ENCODE assay signal across 10 cellular contexts in the genomic region with DNA sequence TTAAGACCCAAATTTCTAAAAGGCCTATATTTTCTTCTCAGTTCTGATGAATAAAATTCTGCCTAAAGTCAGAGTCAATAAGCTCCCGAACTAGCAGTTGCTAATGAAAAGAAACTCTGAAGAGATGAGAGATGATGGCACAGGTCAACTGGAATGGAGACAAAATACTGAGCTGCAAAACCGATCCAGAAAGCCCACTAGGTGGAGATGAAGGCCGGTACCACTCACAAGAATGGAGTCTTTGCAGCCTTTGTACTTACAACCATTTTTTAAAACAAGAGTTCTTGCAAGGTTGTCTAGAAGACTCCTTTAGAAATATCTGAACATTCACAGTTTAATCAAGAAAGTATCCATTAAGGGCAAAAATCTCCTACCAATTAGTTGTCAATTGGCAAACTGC.
A peak's percentile ranks its signal among the peaks of the same experiment; 100 is the strongest.
DNase-seq lines count a peak whose midpoint lies in the region; ATAC-seq and TF ChIP-seq lines count a peak whose summit lies in the region.
"Had no signal": no experiment of that assay in that cellular context is flagged by ENCODE, and none has a peak within 500 bp of the region (broad histone marks: within the 10 kb centered on the region; RNA-seq: fewer than 3 reads in every experiment).

No MANE protein-coding gene starts in this region.

- H3K4me2 ChIP-seq in H9 (ENCODE audit: insufficient read depth, insufficient read length, low read length) (no peak overlapping the region), smooth muscle cell (no peak overlapping the region)

- H3K27me3 ChIP-seq in H9 (ENCODE audit: insufficient read depth, low read length) = no peaks in the 10 kb centered on the region
- no peaks in the 10 kb centered on the region for H3K27me3 ChIP-seq in smooth muscle cell (ENCODE audit: low read depth)

- no peak overlapping the region for H2BK120ac ChIP-seq in H9 (ENCODE audit: low read depth, low read length, poor library complexity, severe bottlenecking)

- no peak overlapping the region for H2BK12ac ChIP-seq in H9 (ENCODE audit: insufficient read length, low read depth, low read length)

- no peak overlapping the region for H4K91ac ChIP-seq in H9 (ENCODE audit: insufficient read length, low read depth, low read length)

- H3K36me3 ChIP-seq in smooth muscle cell (ENCODE audit: low read depth) = no peaks in the 10 kb centered on the region

- H2BK20ac ChIP-seq in H9 (ENCODE audit: low read depth, low read length, poor library complexity, severe bottlenecking) = no peak overlapping the region

- no peaks in the 10 kb centered on the region for H3K36me3 Mint-ChIP-seq in H9 (ENCODE audit: insufficient read depth in 1 of 3, low read depth in 3 of 3)
- H3K36me3 Mint-ChIP-seq: immature natural killer cell had no signal

- no peaks in the 10 kb centered on the region for H3K27me3 Mint-ChIP-seq in H9 (ENCODE audit: low read depth)

- H3K79me1 ChIP-seq in H9 (ENCODE audit: insufficient read depth, low read depth, low read length, poor library complexity, severe bottlenecking) = no peaks in the 10 kb centered on the region

- H4K20me1 ChIP-seq in H9 (ENCODE audit: control insufficient read depth, insufficient read depth, insufficient read length) (no peaks in the 10 kb centered on the region), smooth muscle cell (ENCODE audit: low read depth) (no peaks in the 10 kb centered on the region)

- no peaks in the 10 kb centered on the region for H3K4me1 Mint-ChIP-seq in H9
- H3K4me1 Mint-ChIP-seq: immature natural killer cell had no signal

- no peak for DNase-seq in H9
- DNase-seq in SK-MEL-5 (ENCODE audit: low read depth, low spot score) = peak; percentile 71
- no peak for DNase-seq in left cardiac atrium
- DNase-seq in smooth muscle cell (lab: John Stamatoyannopoulos, UW; ENCODE audit: unreplicated experiment) = no peak
- no peak for DNase-seq in NAMALWA (ENCODE audit: low spot score)
- DNase-seq in SHP77 treated with DMSO at 0.1 percent for 48 hours (lab: John Stamatoyannopoulos, UW) = no peak
- DNase-seq: activated effector memory CD4-positive, alpha-beta T cell treated with anti-CD3 and anti-CD28 coated beads, Interleukin-2, amount 50 U/mL, for 16 hours; immature natural killer cell; occipital lobe had no signal

- H3K9ac ChIP-seq in H9 (ENCODE audit: extremely low read depth, insufficient read length, low read length) = no peak overlapping the region
- no peak overlapping the region for H3K9ac ChIP-seq in smooth muscle cell (ENCODE audit: low read depth)

- no peak overlapping the region for H3K4ac ChIP-seq in H9 (ENCODE audit: low read depth, low read length)

- H3K79me2 ChIP-seq in H9 (ENCODE audit: insufficient read depth, low read length) (no peaks in the 10 kb centered on the region), smooth muscle cell (ENCODE audit: low read depth) (no peaks in the 10 kb centered on the region)

- H3K14ac ChIP-seq in H9 (ENCODE audit: insufficient read depth, low read length) = no peak overlapping the region

- H3K27ac ChIP-seq in H9 (ENCODE audit: insufficient read length, low read depth, low read length) (no peak overlapping the region), smooth muscle cell (ENCODE audit: low read depth) (no peak overlapping the region)

- peak; percentile 45 to 63 for ATAC-seq in left cardiac atrium
- no peak for ATAC-seq in HG02763 (IDR thresholded peaks at IDR 0.05; ENCODE audit: unreplicated experiment)

- no peaks in the 10 kb centered on the region for H3K9me3 Mint-ChIP-seq in H9
- H3K9me3 Mint-ChIP-seq: immature natural killer cell had no signal

- intact Hi-C loops in left cardiac atrium (cut with DNase I) = loop anchor here (2.0 to 10.0 kb wide), 2 partner anchors 93 to 101 kb away; no protein-coding TSS in a partner anchor

- H3K18ac ChIP-seq in H9 (ENCODE audit: insufficient read length, low read depth, low read length) = no peak overlapping the region

- no peak overlapping the region for H4K8ac ChIP-seq in H9 (replicated peaks; ENCODE audit: insufficient read length, low read depth, low read length)

- no peak overlapping the region for H2BK15ac ChIP-seq in H9 (ENCODE audit: low read depth, low read length)

- in situ Hi-C loops in SK-MEL-5 (cut with HindIII; ENCODE audit: low pct_unique_long_range_greater_than_20kb, low sequenced_read_pairs) = no loop called here

- H3K4me3 Mint-ChIP-seq in H9 = no peak overlapping the region
- H3K4me3 Mint-ChIP-seq: immature natural killer cell had no signal

- no peak overlapping the region for H2BK5ac ChIP-seq in H9 (ENCODE audit: insufficient read length, low read length)

- no CpG with 5 or more reads among the region's 3 CpGs for WGBS in H9 (ENCODE audit: extremely low coverage, insufficient read length, low lambda C conversion rate)
- WGBS in smooth muscle cell (ENCODE audit: low lambda C conversion rate) = 53% methylated on average over 3 of the region's 3 CpGs

- TF ChIP-seq CTCF in H9 (conservative IDR thresholded peaks at IDR 0.05) (peak; percentile 65), smooth muscle cell (IDR thresholded peaks at IDR 0.05; ENCODE audit: borderline replicate concordance, insufficient read depth, poor library complexity, severe bottlenecking) (peak; percentile 14)

- no peak overlapping the region for H3K56ac ChIP-seq in H9 (ENCODE audit: insufficient read length, low read depth, low read length)

- H3F3A ChIP-seq in smooth muscle cell (ENCODE audit: low read depth) = no peaks in the 10 kb centered on the region

- no peak overlapping the region for H4K5ac ChIP-seq in H9 (ENCODE audit: insufficient read length, low read depth, low read length)

- H3K27ac Mint-ChIP-seq in H9 = no peak overlapping the region; a peak in 1 of 7 replicates
- H3K27ac Mint-ChIP-seq: immature natural killer cell had no signal

- no peak overlapping the region for H3T11ph ChIP-seq in H9 (ENCODE audit: low read length)

- H3K4me1 ChIP-seq in H9 (ENCODE audit: insufficient read depth, low read length) = no peaks in the 10 kb centered on the region
- peaks cover 4% of the 10 kb centered on the region for H3K4me1 ChIP-seq in smooth muscle cell (ENCODE audit: low read depth)

- H3K9me3 ChIP-seq in H9 (ENCODE audit: control insufficient read depth, low read depth, low read length) (no peaks in the 10 kb centered on the region), smooth muscle cell (replicated peaks; ENCODE audit: low read depth) (no peaks in the 10 kb centered on the region)

- H3K23me2 ChIP-seq in H9 (ENCODE audit: insufficient read length, low read depth, low read length, poor library complexity, severe bottlenecking) = no peaks in the 10 kb centered on the region

- H2AFZ ChIP-seq in H9 (ENCODE audit: low read length) (no peak overlapping the region), smooth muscle cell (ENCODE audit: low read depth) (no peak overlapping the region)

- no peak overlapping the region for H2AK5ac ChIP-seq in H9 (ENCODE audit: insufficient read length, low read length)

- no peak overlapping the region for H3K23ac ChIP-seq in H9 (ENCODE audit: insufficient read length, low read depth, low read length)

- no peak overlapping the region for H3K4me3 ChIP-seq in smooth muscle cell
